ENCODE assay signal across 9 cellular contexts in the genomic region with DNA sequence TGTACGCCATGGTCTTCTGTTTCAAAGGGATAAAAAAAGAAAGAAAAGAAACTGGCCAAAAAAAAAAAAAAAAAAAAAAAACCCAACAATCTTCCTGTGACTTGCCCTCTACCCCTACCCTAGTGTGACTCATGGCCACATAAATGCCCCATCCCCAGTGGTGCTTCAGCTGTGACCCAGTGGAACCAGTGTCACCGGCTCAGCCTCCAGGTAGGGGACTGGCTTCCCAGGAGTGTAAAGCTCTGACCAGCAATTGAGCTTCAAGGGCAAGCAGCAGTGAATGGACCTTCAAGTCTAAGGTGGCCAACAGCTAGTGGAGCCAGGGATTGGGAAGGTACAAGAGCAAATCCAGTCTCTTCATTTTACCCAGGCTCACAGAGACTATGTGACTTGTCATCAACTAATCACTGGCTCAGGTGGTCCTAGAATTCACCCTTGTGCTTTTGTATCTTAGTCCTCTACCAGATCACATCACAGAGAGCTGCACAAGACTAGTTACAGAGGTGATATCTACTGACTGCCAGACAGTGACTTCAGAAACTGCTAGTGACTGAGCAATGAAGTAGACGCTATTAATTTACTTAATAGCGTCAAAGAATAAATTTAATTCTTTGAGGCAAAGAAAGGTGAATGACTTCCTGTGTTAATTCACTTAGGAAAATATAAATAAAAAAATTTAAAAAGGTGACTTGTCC. TPM values are rescaled to one million over a fixed set of nuclear protein-coding genes. Genes with fewer than 3 reads are reported as not detected.
DNase-seq lines count a peak whose midpoint lies in the region; ATAC-seq, FAIRE-seq and TF ChIP-seq lines count a peak whose summit lies in the region.
"Had no signal": no experiment of that assay in that cellular context is flagged by ENCODE, and none has a peak within 500 bp of the region (broad histone marks: within the 10 kb centered on the region; RNA-seq: fewer than 3 reads in every experiment).

No MANE protein-coding gene starts in this region.

- peaks cover 16% of the 10 kb centered on the region for H3K4me1 Mint-ChIP-seq in WTC11

- no peak for TF ChIP-seq POLR2A in transverse colon (IDR thresholded peaks at IDR 0.05)

- H3K27me3 Mint-ChIP-seq in WTC11 (ENCODE audit: low read depth), result no peaks in the 10 kb centered on the region; the same call in 1 of the 2 replicates

- in situ Hi-C loops in transverse colon (cut with MboI; ENCODE audit: low pct_ligation_motif_present in 1 of 4, low pct_unique_long_range_greater_than_20kb in 1 of 4, low sequenced_read_pairs in 3 of 4), result no loop called here

- H3K36me3 ChIP-seq in keratinocyte (ENCODE audit: control insufficient read depth in 2 of 2, extremely low read depth in 1 of 2, insufficient read depth in 2 of 2, low read length in 2 of 2), result no peaks in the 10 kb centered on the region
- no peaks in the 10 kb centered on the region for H3K36me3 ChIP-seq in transverse colon

- 92 to 94% methylated on average over 4 of the region's 4 CpGs for WGBS in transverse colon (ENCODE audit: low coverage in 1 of 2), 2 donors

- intact Hi-C loops in transverse colon (cut with DNase I; ENCODE audit: low total_unique reads), result no loop called here

- H3K4me3 Mint-ChIP-seq in WTC11, result peak overlapping the region; percentile 77

- H3K4me1 ChIP-seq in keratinocyte (ENCODE audit: control insufficient read depth, extremely low read depth, insufficient read depth, low read length) (peaks cover 26% of the 10 kb centered on the region), transverse colon (peaks cover 5 to 20% (median 19%) of the 10 kb centered on the region in 4 donors)

- TF ChIP-seq CTCF in WTC11 (IDR thresholded peaks at IDR 0.05), result no peak
- no peak for TF ChIP-seq CTCF in keratinocyte (optimal IDR thresholded peaks at IDR 0.05 in 1 of 3, IDR thresholded peaks at IDR 0.05 in 1 of 3, conservative IDR thresholded peaks at IDR 0.05 in 1 of 3; ENCODE audit: extremely low read depth in 1 of 3, insufficient read depth in 2 of 3, low read length in 3 of 3)
- TF ChIP-seq CTCF in transverse colon (IDR thresholded peaks at IDR 0.05), result no peak

- H3K4me3 ChIP-seq in keratinocyte (ENCODE audit: control insufficient read depth in 2 of 3, extremely low read depth in 1 of 3, insufficient read depth in 2 of 3, low read depth in 1 of 3, low read length in 3 of 3) (no peak overlapping the region), transverse colon (no peak overlapping the region)

- H3K27ac Mint-ChIP-seq in WTC11, result no peak overlapping the region

- no peak overlapping the region for H3K9ac ChIP-seq in keratinocyte (ENCODE audit: control insufficient read depth, extremely low read depth, insufficient read depth, low read length)

- H4K20me1 ChIP-seq in keratinocyte (ENCODE audit: control insufficient read depth, extremely low read depth, insufficient read depth, low read length), result peaks cover 3% of the 10 kb centered on the region

- H3K27ac ChIP-seq in keratinocyte (ENCODE audit: control insufficient read depth, insufficient read depth, low read length) (no peak overlapping the region), transverse colon (peak overlapping the region in 3 of 4 donors; percentile 91 to 95 (median 93))

- TF ChIP-seq EP300 in transverse colon (IDR thresholded peaks at IDR 0.05; ENCODE audit: low read depth), result no peak

- POLR2A ChIA-PET in WTC11 (lab: Charles Lee), result no interaction called here

- no peak overlapping the region for H2AFZ ChIP-seq in keratinocyte (ENCODE audit: control insufficient read depth, low read length)

- peak; percentile 42 for DNase-seq in stimulated activated CD4-positive, alpha-beta T cell treated with anti-CD3 and anti-CD28 coated beads, Interleukin-15, amount 100 ng/mL, for 24 hours
- no peak for DNase-seq in stimulated activated CD4-positive, alpha-beta T cell treated with anti-CD3 and anti-CD28 coated beads, Interleukin-12 subunit alpha, Interleukin-12 subunit beta, amount 100 ng/mL, for 4 hours
- DNase-seq in WTC11 (ENCODE audit: low spot score) (no peak), keratinocyte (ENCODE audit: low read depth, low spot score) (no peak), transverse colon (no peak), CD1c-positive myeloid dendritic cell (ENCODE audit: extremely low spot score) (no peak), NCI-H510A (lab: John Stamatoyannopoulos, UW) (no peak), SKM-1 treated with dmso at 0.1 percent for 144 hours (lab: John Stamatoyannopoulos, UW; ENCODE audit: unreplicated experiment) (no peak)
- DNase-seq: NCI-H446 had no signal

- H3K4me2 ChIP-seq in keratinocyte (ENCODE audit: control insufficient read depth, extremely low read depth, insufficient read depth, low read depth, low read length), result peak overlapping the region; percentile 83

- peaks cover 29% of the 10 kb centered on the region for H3K79me2 ChIP-seq in keratinocyte (ENCODE audit: control insufficient read depth, insufficient read depth, low read length)

- H3K9me3 Mint-ChIP-seq in WTC11, result no peaks in the 10 kb centered on the region

- no peaks in the 10 kb centered on the region for H3K27me3 ChIP-seq in keratinocyte (ENCODE audit: control insufficient read depth, extremely low read depth, insufficient read depth, low read length)
- no peaks in the 10 kb centered on the region for H3K27me3 ChIP-seq in transverse colon

- CTCF ChIA-PET in WTC11 (lab: Charles Lee), result interaction anchor here (0.6 to 1.6 kb wide), 4 partner anchors 92 to 1252 kb away, joined by 3 to 5 read pairs (median 3); no protein-coding TSS in a partner anchor

- ATAC-seq in WTC11, result no peak

- no peaks in the 10 kb centered on the region for H3K9me1 ChIP-seq in keratinocyte (ENCODE audit: control insufficient read depth, extremely low read depth, insufficient read depth, low read length)

- H3K9me3 ChIP-seq in keratinocyte (ENCODE audit: control insufficient read depth, low read depth, low read length) (no peaks in the 10 kb centered on the region), transverse colon (no peaks in the 10 kb centered on the region)

- FAIRE-seq in keratinocyte (lab: Jason Lieb, UNC), result peak; percentile 26

- dilution Hi-C loops in keratinocyte (cut with MboI; ENCODE audit: extremely low pct_ligation_motif_present, low sequenced_read_pairs), result no loop called here

- 0 out of 2 replicates have a peak, but pooled peaks cover 3% of the 10 kb centered on the region for H3K36me3 Mint-ChIP-seq in WTC11

TF ChIP-seq in WTC11, 78 proteins besides CTCF, POLR2A, EP300 and RAD21:
- TF ChIP-seq SMAD3 (CRISPR knock-in tag; IDR thresholded peaks at IDR 0.05; ENCODE audit: borderline replicate concordance) (no peak), IRF1 (CRISPR knock-in tag; IDR thresholded peaks at IDR 0.05) (no peak), USF1 (CRISPR knock-in tag; IDR thresholded peaks at IDR 0.05) (no peak), CBFB (CRISPR knock-in tag; IDR thresholded peaks at IDR 0.05; ENCODE audit: low read depth) (no peak), GABPB1 (CRISPR knock-in tag; IDR thresholded peaks at IDR 0.05) (no peak), RELA (CRISPR knock-in tag; IDR thresholded peaks at IDR 0.05; ENCODE audit: borderline replicate concordance) (no peak)
- TF ChIP-seq, protein P1, sequence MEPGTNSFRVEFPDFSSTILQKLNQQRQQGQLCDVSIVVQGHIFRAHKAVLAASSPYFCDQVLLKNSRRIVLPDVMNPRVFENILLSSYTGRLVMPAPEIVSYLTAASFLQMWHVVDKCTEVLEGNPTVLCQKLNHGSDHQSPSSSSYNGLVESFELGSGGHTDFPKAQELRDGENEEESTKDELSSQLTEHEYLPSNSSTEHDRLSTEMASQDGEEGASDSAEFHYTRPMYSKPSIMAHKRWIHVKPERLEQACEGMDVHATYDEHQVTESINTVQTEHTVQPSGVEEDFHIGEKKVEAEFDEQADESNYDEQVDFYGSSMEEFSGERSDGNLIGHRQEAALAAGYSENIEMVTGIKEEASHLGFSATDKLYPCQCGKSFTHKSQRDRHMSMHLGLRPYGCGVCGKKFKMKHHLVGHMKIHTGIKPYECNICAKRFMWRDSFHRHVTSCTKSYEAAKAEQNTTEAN (CRISPR knock-in tag; IDR thresholded peaks at IDR 0.05), result no peak

RNA-seq across cellular contexts. Expression of gene TGFBRAP1, which starts 1.3 kb away (rescaled TPM):
- total RNA-seq in WTC11 (2021) (15.8 to 16.3 TPM (median 16.3 TPM) in 3 replicates), transverse colon (10 to 100 TPM; 13.1 to 21.8 (median 19.4) TPM)
- 7.2 to 9.3 TPM (median 9.0 TPM) in 3 replicates for polyA plus RNA-seq in keratinocyte
- polyA plus RNA-seq in keratinocyte (2011; ENCODE audit: low read depth), result 11.7 TPM
- 7.6 and 7.8 TPM in 2 replicates for polyA plus RNA-seq in keratinocyte (2011; cell fraction: cytosol; rRNA removed)
- 12.6 and 13.7 TPM in 2 replicates for polyA plus RNA-seq in keratinocyte (2011; cell fraction: nucleus; rRNA removed)
- polyA plus RNA-seq in keratinocyte (2012; ENCODE audit: low replicate concordance), result 10.3 and 13.0 TPM in 2 replicates
- 12.8 to 22.7 TPM (median 15.7 TPM) in 3 replicates for polyA minus RNA-seq in keratinocyte
- 11.5 TPM for polyA minus RNA-seq in keratinocyte (2011; cell fraction: cytosol; rRNA and poly(A)+ RNA removed)
- polyA minus RNA-seq in keratinocyte (2011; cell fraction: nucleus; rRNA and poly(A)+ RNA removed), result 11.7 and 17.6 TPM in 2 replicates

RNA-seq across cellular contexts. Expression of gene C2orf49, which starts 6.5 kb away (rescaled TPM):
- total RNA-seq in WTC11 (2021) (15.9 to 17.2 TPM (median 16.6 TPM) in 3 replicates), transverse colon (10 to 100 TPM in 3 of 4 donors, 1 to 10 TPM in 1; 1.8 to 17.6 (median 14.5) TPM)
- 13.1 to 19.4 TPM (median 14.5 TPM) in 3 replicates for polyA plus RNA-seq in keratinocyte
- 43.2 TPM for polyA plus RNA-seq in keratinocyte (2011; ENCODE audit: low read depth)
- polyA plus RNA-seq in keratinocyte (2011; cell fraction: cytosol; rRNA removed), result 11.8 and 17.0 TPM in 2 replicates
- 13.9 and 18.8 TPM in 2 replicates for polyA plus RNA-seq in keratinocyte (2011; cell fraction: nucleus; rRNA removed)
- polyA plus RNA-seq in keratinocyte (2012; ENCODE audit: low replicate concordance), result 12.3 and 18.3 TPM in 2 replicates
- polyA minus RNA-seq in keratinocyte, result 3.6 to 6.0 TPM (median 4.7 TPM) in 3 replicates
- polyA minus RNA-seq in keratinocyte (2011; cell fraction: cytosol; rRNA and poly(A)+ RNA removed), result 4.2 TPM
- 3.3 and 9.2 TPM in 2 replicates for polyA minus RNA-seq in keratinocyte (2011; cell fraction: nucleus; rRNA and poly(A)+ RNA removed)
